In the genomic region with DNA sequence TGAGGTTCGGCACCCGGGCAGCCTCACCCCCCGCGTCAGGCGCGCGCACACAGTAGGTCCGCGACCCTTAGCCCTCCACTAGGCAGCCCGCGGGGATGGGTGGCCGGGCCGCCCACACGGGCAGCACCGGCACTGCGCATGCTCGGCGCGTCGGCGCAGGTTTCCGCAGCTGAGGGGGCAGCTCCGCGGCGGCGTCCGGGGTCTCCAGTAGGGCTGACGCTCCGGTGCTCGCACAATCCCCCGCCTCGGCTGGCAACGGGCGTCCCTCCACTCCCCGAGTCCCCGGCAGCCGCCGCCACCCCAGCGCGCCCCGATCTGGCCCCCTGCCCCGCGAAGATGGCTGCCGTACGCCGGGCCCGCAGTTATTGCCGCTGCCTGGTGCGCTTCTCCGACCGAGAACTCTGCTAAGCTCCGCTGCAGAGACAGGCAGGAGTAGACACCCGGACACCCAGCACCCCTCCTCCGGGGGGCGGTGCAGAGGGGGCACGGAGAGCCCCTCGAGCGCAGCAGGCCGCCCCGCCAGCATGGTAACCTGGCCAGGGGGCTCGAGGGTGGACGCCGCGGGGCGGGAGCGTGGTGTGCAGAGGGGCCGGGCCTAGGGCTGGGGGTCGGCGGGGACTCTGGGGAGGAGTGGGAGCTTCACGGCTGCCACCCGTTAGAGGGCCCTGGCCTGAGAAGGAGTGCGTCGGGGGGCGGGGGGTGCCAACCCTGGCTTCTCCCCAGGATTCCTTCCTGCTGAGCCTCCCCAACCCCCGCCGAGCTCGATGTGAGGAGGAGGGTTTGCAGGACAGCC, we compare ENCODE assay signal across 1 cellular context.
A peak's percentile ranks its signal among the peaks of the same experiment; 100 is the strongest.
TF ChIP-seq lines count a peak whose summit lies in the region.

TSS of gene FBXO9 (plus strand) at position 139 of the 793 bp plus-strand sequence. CDS start at position 525, 386 bp downstream.

TF ChIP-seq in HepG2, 621 proteins besides CTCF, POLR2A, EP300 and RAD21 (continued from another document and continues in another):
- TF ChIP-seq AHDC1 (CRISPR knock-in tag; IDR thresholded peaks at IDR 0.05; ENCODE audit: borderline replicate concordance), result no peak
- TF ChIP-seq TEAD3 (CRISPR knock-in tag; optimal IDR thresholded peaks at IDR 0.05; ENCODE audit: borderline replicate concordance), result no peak
- no peak; the same call in 1 of the 2 replicates for TF ChIP-seq GFI1 (CRISPR knock-in tag; IDR thresholded peaks at IDR 0.05; ENCODE audit: borderline replicate concordance)
- TF ChIP-seq, protein P1, sequence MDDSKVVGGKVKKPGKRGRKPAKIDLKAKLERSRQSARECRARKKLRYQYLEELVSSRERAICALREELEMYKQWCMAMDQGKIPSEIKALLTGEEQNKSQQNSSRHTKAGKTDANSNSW (CRISPR knock-in tag; IDR thresholded peaks at IDR 0.05; ENCODE audit: borderline replicate concordance), result no peak
- no peak for TF ChIP-seq ZSCAN29 (CRISPR knock-in tag; conservative IDR thresholded peaks at IDR 0.05)
- TF ChIP-seq ZNF605 (CRISPR knock-in tag; IDR thresholded peaks at IDR 0.05), result 0 out of 2 replicates have a peak, but pooled peaks have one; percentile 48
- peak; percentile 58 for TF ChIP-seq ZEB1 (IDR thresholded peaks at IDR 0.05; ENCODE audit: insufficient replicate concordance, low read depth)
- peak; percentile 75 for TF ChIP-seq ZC3H13 (CRISPR knock-in tag; IDR thresholded peaks at IDR 0.05)
- no peak for TF ChIP-seq ZNF282 (IDR thresholded peaks at IDR 0.05; ENCODE audit: partially characterized antibody)
- TF ChIP-seq, protein P2, sequence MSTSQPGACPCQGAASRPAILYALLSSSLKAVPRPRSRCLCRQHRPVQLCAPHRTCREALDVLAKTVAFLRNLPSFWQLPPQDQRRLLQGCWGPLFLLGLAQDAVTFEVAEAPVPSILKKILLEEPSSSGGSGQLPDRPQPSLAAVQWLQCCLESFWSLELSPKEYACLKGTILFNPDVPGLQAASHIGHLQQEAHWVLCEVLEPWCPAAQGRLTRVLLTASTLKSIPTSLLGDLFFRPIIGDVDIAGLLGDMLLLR (CRISPR knock-in tag; IDR thresholded peaks at IDR 0.05), result peak; percentile 44; the same call in 1 of the 2 replicates
- TF ChIP-seq, protein P3, sequence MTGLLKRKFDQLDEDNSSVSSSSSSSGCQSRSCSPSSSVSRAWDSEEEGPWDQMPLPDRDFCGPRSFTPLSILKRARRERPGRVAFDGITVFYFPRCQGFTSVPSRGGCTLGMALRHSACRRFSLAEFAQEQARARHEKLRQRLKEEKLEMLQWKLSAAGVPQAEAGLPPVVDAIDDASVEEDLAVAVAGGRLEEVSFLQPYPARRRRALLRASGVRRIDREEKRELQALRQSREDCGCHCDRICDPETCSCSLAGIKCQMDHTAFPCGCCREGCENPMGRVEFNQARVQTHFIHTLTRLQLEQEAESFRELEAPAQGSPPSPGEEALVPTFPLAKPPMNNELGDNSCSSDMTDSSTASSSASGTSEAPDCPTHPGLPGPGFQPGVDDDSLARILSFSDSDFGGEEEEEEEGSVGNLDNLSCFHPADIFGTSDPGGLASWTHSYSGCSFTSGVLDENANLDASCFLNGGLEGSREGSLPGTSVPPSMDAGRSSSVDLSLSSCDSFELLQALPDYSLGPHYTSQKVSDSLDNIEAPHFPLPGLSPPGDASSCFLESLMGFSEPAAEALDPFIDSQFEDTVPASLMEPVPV (CRISPR knock-in tag; IDR thresholded peaks at IDR 0.05), result peak; percentile 97
- no peak for TF ChIP-seq MYNN (CRISPR knock-in tag; IDR thresholded peaks at IDR 0.05; ENCODE audit: low read depth)
- TF ChIP-seq, protein P4, sequence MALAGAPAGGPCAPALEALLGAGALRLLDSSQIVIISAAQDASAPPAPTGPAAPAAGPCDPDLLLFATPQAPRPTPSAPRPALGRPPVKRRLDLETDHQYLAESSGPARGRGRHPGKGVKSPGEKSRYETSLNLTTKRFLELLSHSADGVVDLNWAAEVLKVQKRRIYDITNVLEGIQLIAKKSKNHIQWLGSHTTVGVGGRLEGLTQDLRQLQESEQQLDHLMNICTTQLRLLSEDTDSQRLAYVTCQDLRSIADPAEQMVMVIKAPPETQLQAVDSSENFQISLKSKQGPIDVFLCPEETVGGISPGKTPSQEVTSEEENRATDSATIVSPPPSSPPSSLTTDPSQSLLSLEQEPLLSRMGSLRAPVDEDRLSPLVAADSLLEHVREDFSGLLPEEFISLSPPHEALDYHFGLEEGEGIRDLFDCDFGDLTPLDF (CRISPR knock-in tag; IDR thresholded peaks at IDR 0.05), result 0 out of 2 replicates have a peak, but pooled peaks have one; percentile 68
- no peak for TF ChIP-seq REST (IDR thresholded peaks at IDR 0.05; ENCODE audit: borderline replicate concordance in 1 of 2, low read depth in 1 of 2, low read length in 2 of 2)
- no peak for TF ChIP-seq ZNF549 (CRISPR knock-in tag; IDR thresholded peaks at IDR 0.05)
- TF ChIP-seq TBP (CRISPR knock-in tag; IDR thresholded peaks at IDR 0.05), result no peak
- TF ChIP-seq ZNF7 (CRISPR knock-in tag; IDR thresholded peaks at IDR 0.05), result no peak
- 0 out of 2 replicates have a peak, but pooled peaks have one; percentile 14 for TF ChIP-seq PAXIP1 (CRISPR knock-in tag; conservative IDR thresholded peaks at IDR 0.05)
- peak; percentile 49; the same call in 1 of the 2 replicates for TF ChIP-seq ZNF776 (CRISPR knock-in tag; IDR thresholded peaks at IDR 0.05)
- peak; percentile 68; the same call in 1 of the 2 replicates for TF ChIP-seq ZNF225 (CRISPR knock-in tag; IDR thresholded peaks at IDR 0.05)
- TF ChIP-seq KAT7 (CRISPR knock-in tag; IDR thresholded peaks at IDR 0.05; ENCODE audit: borderline replicate concordance), result peak; percentile 18; the same call in 1 of the 2 replicates
- TF ChIP-seq SKI (IDR thresholded peaks at IDR 0.05; ENCODE audit: partially characterized antibody), result no peak
- TF ChIP-seq CCAR2 (optimal IDR thresholded peaks at IDR 0.05; ENCODE audit: low read depth, low read length), result no peak
- TF ChIP-seq ZNF280D (CRISPR knock-in tag; IDR thresholded peaks at IDR 0.05), result peak; percentile 65; the same call in 1 of the 2 replicates
- TF ChIP-seq HHEX (CRISPR knock-in tag; IDR thresholded peaks at IDR 0.05), result no peak
- TF ChIP-seq PITX1 (CRISPR knock-in tag; IDR thresholded peaks at IDR 0.05), result peak; percentile 16
- peak; percentile 88 for TF ChIP-seq TBX2 (CRISPR knock-in tag; IDR thresholded peaks at IDR 0.05; ENCODE audit: borderline replicate concordance)
- no peak for TF ChIP-seq ZBTB21 (CRISPR knock-in tag; IDR thresholded peaks at IDR 0.05)
- no peak for TF ChIP-seq CC2D1A (CRISPR knock-in tag; IDR thresholded peaks at IDR 0.05)
- TF ChIP-seq BORCS8-MEF2B (CRISPR knock-in tag; IDR thresholded peaks at IDR 0.05), result peak; percentile 78; the same call in 1 of the 2 replicates
- TF ChIP-seq NKX3-1 (CRISPR knock-in tag; IDR thresholded peaks at IDR 0.05), result peak; percentile 74; the same call in 1 of the 2 replicates
- no peak for TF ChIP-seq CEBPG (CRISPR knock-in tag; IDR thresholded peaks at IDR 0.05)
- TF ChIP-seq ZNF850 (CRISPR knock-in tag; conservative IDR thresholded peaks at IDR 0.05), result no peak
- no peak for TF ChIP-seq ZNF775 (CRISPR knock-in tag; IDR thresholded peaks at IDR 0.05; ENCODE audit: borderline replicate concordance)
- TF ChIP-seq NFYB (CRISPR knock-in tag; IDR thresholded peaks at IDR 0.05), result no peak
